Comparison of ENCODE assay signal across 25 cellular contexts in the genomic region with DNA sequence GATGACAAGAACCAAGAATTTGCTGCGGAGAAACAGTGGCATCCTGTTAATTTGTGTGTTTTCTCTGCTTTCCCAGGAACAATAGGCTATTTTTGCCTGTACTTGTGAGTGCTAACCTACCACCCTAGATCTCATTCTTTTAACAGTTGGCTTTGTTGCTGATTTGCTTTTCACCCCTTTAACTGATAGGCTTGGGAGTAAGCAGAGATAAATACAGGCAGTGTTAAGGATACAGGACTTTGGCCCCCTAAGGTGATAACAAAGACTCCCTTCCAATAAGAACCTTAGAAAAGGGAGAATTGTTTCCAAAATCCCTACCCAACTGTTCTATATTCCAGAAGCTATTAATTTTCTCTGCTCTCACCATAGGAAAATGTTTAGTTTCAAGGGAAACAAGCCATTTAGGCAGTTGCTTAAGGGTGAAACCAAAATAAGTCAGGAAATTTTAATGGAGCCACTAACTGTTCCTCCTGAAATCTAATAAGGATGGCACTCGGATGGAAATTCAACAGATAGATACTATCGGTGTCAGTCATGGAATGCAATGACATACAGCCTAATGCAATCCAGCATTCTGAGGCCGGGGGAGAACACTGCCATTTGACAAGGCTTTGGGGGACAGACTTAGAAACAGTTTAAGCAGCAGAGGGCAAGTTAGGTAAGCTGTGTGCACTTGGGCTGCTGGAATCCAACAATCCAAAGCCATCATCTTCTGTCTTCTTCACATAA.
"Had no signal": no experiment of that assay in that cellular context is flagged by ENCODE, and none has a peak within 500 bp of the region (broad histone marks: within the 10 kb centered on the region; RNA-seq: fewer than 3 reads in every experiment).

No MANE protein-coding gene starts in this region.

- H3K4me1 Mint-ChIP-seq: activated B cell treated with CpG ODN at 0.5 μM for 24 hours; activated CD4-positive, alpha-beta T cell treated with anti-CD3 and anti-CD28 coated beads for 36 hours; activated naive CD8-positive, alpha-beta T cell treated with anti-CD3 and anti-CD28 coated beads, Interleukin-2, amount 10 ng/mL, durations not matched to agents 7 days and 5 days; immature natural killer cell; nephron; stimulated activated naive B cell treated with anti-CD40 and anti-IgM and Interleukin-4, amounts not matched to agents 10 μg/mL and 1 μg/mL and 100 μg/mL, for 72 hours; T-helper 17 cell had no signal

- H3K27me3 ChIP-seq: foreskin keratinocyte, upper lobe of left lung had no signal

- H3K27ac Mint-ChIP-seq: activated B cell treated with CpG ODN at 0.5 μM for 24 hours; activated CD4-positive, alpha-beta T cell treated with anti-CD3 and anti-CD28 coated beads for 36 hours; activated naive CD4-positive, alpha-beta T cell treated with anti-CD3 and anti-CD28 coated beads for 36 hours; activated naive CD8-positive, alpha-beta T cell treated with anti-CD3 and anti-CD28 coated beads, Interleukin-2, amount 10 ng/mL, durations not matched to agents 7 days and 5 days; immature natural killer cell; nephron; stimulated activated naive B cell treated with anti-CD40 and anti-IgM and Interleukin-4, amounts not matched to agents 10 μg/mL and 1 μg/mL and 100 μg/mL, for 72 hours; T-helper 17 cell had no signal

- H3K36me3 ChIP-seq: thoracic aorta, upper lobe of left lung had no signal

- H3K4me3 Mint-ChIP-seq: activated B cell treated with CpG ODN at 0.5 μM for 24 hours; activated CD4-positive, alpha-beta T cell treated with anti-CD3 and anti-CD28 coated beads for 36 hours; activated naive CD4-positive, alpha-beta T cell treated with anti-CD3 and anti-CD28 coated beads for 36 hours; activated naive CD8-positive, alpha-beta T cell treated with anti-CD3 and anti-CD28 coated beads, Interleukin-2, amount 10 ng/mL, durations not matched to agents 7 days and 5 days; immature natural killer cell; nephron; stimulated activated naive B cell treated with anti-CD40 and anti-IgM and Interleukin-4, amounts not matched to agents 10 μg/mL and 1 μg/mL and 100 μg/mL, for 72 hours; T-helper 17 cell had no signal

- H3K36me3 Mint-ChIP-seq: activated naive CD8-positive, alpha-beta T cell treated with anti-CD3 and anti-CD28 coated beads, Interleukin-2, amount 10 ng/mL, durations not matched to agents 7 days and 5 days; stimulated activated naive B cell treated with anti-CD40 and anti-IgM and Interleukin-4, amounts not matched to agents 10 μg/mL and 1 μg/mL and 100 μg/mL, for 72 hours had no signal

- ATAC-seq: activated CD4-positive, alpha-beta T cell treated with anti-CD3 and anti-CD28 coated beads for 36 hours; foreskin keratinocyte; left ventricle myocardium superior; sciatic nerve; stimulated activated naive B cell treated with anti-CD40 and anti-IgM and Interleukin-4, amounts not matched to agents 10 μg/mL and 1 μg/mL and 100 μg/mL, for 72 hours; T-helper 17 cell had no signal

- DNase-seq: activated B cell treated with CpG ODN at 0.5 μM for 24 hours; activated CD4-positive, alpha-beta T cell treated with anti-CD3 and anti-CD28 coated beads for 36 hours; activated CD4-positive, alpha-beta T cell treated with anti-CD3 and anti-CD28 coated beads, Interleukin-2, amount 50 U/mL, for 48 hours; activated effector memory CD4-positive, alpha-beta T cell treated with Interleukin-2 at 50 U/mL for 16 hours; activated naive CD4-positive, alpha-beta T cell treated with anti-CD3 and anti-CD28 coated beads for 36 hours; activated naive CD8-positive, alpha-beta T cell treated with anti-CD3 and anti-CD28 coated beads, Interleukin-2, amount 10 ng/mL, durations not matched to agents 7 days and 5 days; activated T-cell treated with anti-CD3 and anti-CD28 coated beads, Interleukin-2, amount 50 U/mL, for 48 hours; amniotic stem cell; cerebellar nuclear complex; effector CD4-positive, alpha-beta T cell; foreskin keratinocyte; immature natural killer cell; kidney glomerular epithelial cell; left ventricle myocardium superior; nucleus accumbens; stimulated activated CD4-positive, alpha-beta T cell treated with anti-CD3 and anti-CD28 coated beads, Interleukin-2, amount 100 ng/mL, for 48 hours; stimulated activated CD8-positive, alpha-beta memory T cell treated with anti-CD3 and anti-CD28 coated beads, Interleukin-4, amount 100 ng/mL, for 48 hours; stimulated activated naive B cell treated with anti-CD40 and anti-IgM and Interleukin-4, amounts not matched to agents 10 μg/mL and 1 μg/mL and 100 μg/mL, for 72 hours; T-helper 17 cell; upper lobe of left lung had no signal

- H3K27me3 Mint-ChIP-seq: activated B cell treated with CpG ODN at 0.5 μM for 24 hours; stimulated activated naive B cell treated with anti-CD40 and anti-IgM and Interleukin-4, amounts not matched to agents 10 μg/mL and 1 μg/mL and 100 μg/mL, for 72 hours had no signal

- H3K4me3 ChIP-seq: coronary artery, thoracic aorta, upper lobe of left lung had no signal

- H3K4me1 ChIP-seq: foreskin keratinocyte, upper lobe of left lung had no signal

- H3K9me3 ChIP-seq: thoracic aorta, upper lobe of left lung had no signal

- H3K27ac ChIP-seq: coronary artery, foreskin keratinocyte, parathyroid adenoma, thoracic aorta, upper lobe of left lung had no signal
